ENCODE assay signal across 8 cellular contexts in the genomic region with DNA sequence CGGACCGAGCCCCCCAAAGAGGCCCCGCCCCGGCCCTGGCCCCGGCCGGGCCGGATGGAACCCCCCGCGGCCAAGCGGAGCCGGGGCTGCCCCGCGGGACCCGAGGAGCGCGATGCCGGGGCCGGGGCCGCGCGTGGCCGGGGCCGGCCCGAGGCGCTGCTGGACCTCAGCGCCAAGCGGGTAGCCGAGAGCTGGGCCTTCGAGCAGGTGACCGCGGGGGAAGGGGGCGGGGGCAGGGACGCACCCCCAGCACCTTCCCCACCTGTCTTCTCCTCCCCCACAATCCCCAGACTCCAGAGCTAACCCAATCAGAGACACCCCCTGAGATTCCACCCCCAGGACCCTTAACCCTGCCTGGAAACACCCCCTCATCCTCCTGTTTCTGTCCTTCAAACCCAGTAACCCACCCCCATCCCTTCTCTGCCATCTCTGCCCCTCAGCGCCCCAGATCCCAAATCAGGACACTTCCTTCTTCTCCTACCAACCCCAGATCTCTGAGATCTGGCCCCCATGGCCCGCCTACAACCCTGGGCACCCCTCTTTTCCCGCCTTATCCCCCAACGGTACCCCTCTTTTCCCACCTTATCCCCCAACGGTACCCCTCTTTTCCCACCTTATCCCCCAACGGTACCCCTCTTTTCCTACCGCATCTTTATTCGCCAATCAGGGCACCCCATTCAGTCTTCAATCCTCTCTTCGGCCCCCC. TPM values are rescaled to one million over a fixed set of nuclear protein-coding genes. Genes with fewer than 3 reads are reported as not detected.
DNase-seq lines count a peak whose midpoint lies in the region; ATAC-seq and TF ChIP-seq lines count a peak whose summit lies in the region.

No MANE protein-coding gene starts in this region.

- H3K9me3 Mint-ChIP-seq in central memory CD8-positive, alpha-beta T cell: no peaks in the 10 kb centered on the region

- ATAC-seq in GM21576 (IDR thresholded peaks at IDR 0.05; ENCODE audit: unreplicated experiment) (peak; percentile 22), lung (ENCODE audit: insufficient read depth, low FRiP score) (no peak)
- peak; percentile 7 for ATAC-seq in central memory CD8-positive, alpha-beta T cell (replicated peaks; ENCODE audit: extremely low read depth, poor library complexity, severe bottlenecking)

- peak overlapping the region; percentile 90 for H3K27ac Mint-ChIP-seq in central memory CD8-positive, alpha-beta T cell (ENCODE audit: low read depth)

- H3K36me3 ChIP-seq in lung (ENCODE audit: control insufficient read depth in 2 of 2, insufficient read depth in 2 of 2, low read length in 2 of 2) (no peaks in the 10 kb centered on the region), urinary bladder (ENCODE audit: insufficient read depth) (no peaks in the 10 kb centered on the region)

- H3K36me3 Mint-ChIP-seq in central memory CD8-positive, alpha-beta T cell (ENCODE audit: insufficient read depth): peaks cover 6% of the 10 kb centered on the region

- peak overlapping the region; percentile 93 for H3K4me3 Mint-ChIP-seq in central memory CD8-positive, alpha-beta T cell

- TF ChIP-seq CTCF in GM10248 (IDR thresholded peaks at IDR 0.05; ENCODE audit: control extremely low read depth, extremely low read depth, low read depth, missing control alignments): no peak
- no peak for TF ChIP-seq CTCF in lung (IDR thresholded peaks at IDR 0.05; ENCODE audit: control extremely low read depth, extremely low read depth)

- peaks cover 4 to 6% of the 10 kb centered on the region in 2 donors for H3K4me1 ChIP-seq in lung (ENCODE audit: control insufficient read depth in 2 of 2, insufficient read depth in 2 of 2, low read length in 2 of 2)
- H3K4me1 ChIP-seq in urinary bladder (ENCODE audit: insufficient read depth): no peaks in the 10 kb centered on the region

- peaks cover 23% of the 10 kb centered on the region for H3K4me1 Mint-ChIP-seq in central memory CD8-positive, alpha-beta T cell

- CTCF ChIA-PET in GM10248 (lab: Yijun Ruan, JAX): interaction anchor here (0.7 to 5.3 kb wide), 4 partner anchors 8 to 67 kb away, joined by 3 to 25 read pairs (median 5); no protein-coding TSS in a partner anchor

- peak overlapping the region; percentile 79 for H3K4me3 ChIP-seq in lung
- peak overlapping the region; percentile 82 for H3K4me3 ChIP-seq in urinary bladder (ENCODE audit: low read depth, low read length)

- no peaks in the 10 kb centered on the region for H3K9me3 ChIP-seq in lung (ENCODE audit: control insufficient read depth in 2 of 2, insufficient read depth in 1 of 2, low read length in 1 of 2)

- no peaks in the 10 kb centered on the region for H3K27me3 Mint-ChIP-seq in central memory CD8-positive, alpha-beta T cell

- DNase-seq in GM10248 (ENCODE audit: extremely low spot score) (peak; percentile 67), LHCN-M2 (ENCODE audit: low read depth) (peak; percentile 49), lung (ENCODE audit: low spot score) (no peak), DMS114 treated with DMSO at 0.1 percent for 48 hours (lab: John Stamatoyannopoulos, UW; ENCODE audit: unreplicated experiment) (no peak), NCI-H345 (lab: John Stamatoyannopoulos, UW) (no peak)
- no peak for DNase-seq in central memory CD8-positive, alpha-beta T cell (ENCODE audit: low spot score in 2 of 2)

- H3K27ac ChIP-seq in lung (ENCODE audit: low read depth in 1 of 2, low read length in 1 of 2) (peak overlapping the region; percentile 82 to 92), urinary bladder (ENCODE audit: low read depth) (peak overlapping the region; percentile 86)

- WGBS in lung, 2 donors: 3 to 8% methylated on average over 12 to 42 of the region's 42 CpGs
- 5% methylated on average over 42 of the region's 42 CpGs for WGBS in urinary bladder

- no peaks in the 10 kb centered on the region for H3K27me3 ChIP-seq in lung (ENCODE audit: control insufficient read depth, insufficient read depth)

- POLR2A ChIA-PET in GM10248 (lab: Yijun Ruan, JAX): interaction anchor here (0.9 to 1.8 kb wide), 7 partner anchors 14 to 63 kb away, joined by 3 to 6 read pairs (median 4); no protein-coding TSS in a partner anchor

RNA-seq across cellular contexts. Expression of a gene that starts 0.5 kb away (rescaled TPM):
- total RNA-seq in LHCN-M2 (2014; rRNA removed): 1.8 and 2.7 TPM in 2 replicates
- 1.7 TPM for polyA plus RNA-seq in LHCN-M2 (2012)
- 10 to 100 TPM in 1 of 2 donors, 1 to 10 TPM in 1; 7.6 to 10.5 TPM for total RNA-seq in lung
- polyA plus RNA-seq in lung: 10 to 100 TPM in 1 of 2 donors, 1 to 10 TPM in 1; 3.7 to 10.0 TPM
- total RNA-seq in urinary bladder: 2.5 TPM
- polyA plus RNA-seq in urinary bladder: 2.2 TPM

RNA-seq across cellular contexts. Expression of a gene that starts 21.5 kb away (rescaled TPM):
- total RNA-seq in LHCN-M2 (2014; rRNA removed): 172 and 183 TPM in 2 replicates
- polyA plus RNA-seq in LHCN-M2 (2012): 327 TPM
- 10 to 100 TPM; 62.6 to 65.8 TPM for total RNA-seq in lung
- 100 to 1,000 TPM; 157 to 251 TPM for polyA plus RNA-seq in lung
- total RNA-seq in urinary bladder: 22.6 TPM
- polyA plus RNA-seq in urinary bladder: 156 TPM

RNA-seq across cellular contexts. Expression of a gene that starts 31.4 kb away (rescaled TPM):
- total RNA-seq in LHCN-M2 (2014; rRNA removed): 38.7 and 50.3 TPM in 2 replicates
- polyA plus RNA-seq in LHCN-M2 (2012): 14.5 TPM
- total RNA-seq in lung: 10 to 100 TPM; 35.4 to 63.2 TPM
- 10 to 100 TPM; 23.5 to 24.4 TPM for polyA plus RNA-seq in lung
- total RNA-seq in urinary bladder: 23.3 TPM
- 38.1 TPM for polyA plus RNA-seq in urinary bladder

Comparison
In these comparisons a context has a peak if more than half of its experiments do, and no peak if none do; other contexts are left out.
1. DNase-seq: peak in GM10248 (single experiment) and LHCN-M2 (single experiment); none in central memory CD8-positive, alpha-beta T cell (0 of 2), lung (single experiment), DMS114 treated with DMSO at 0.1 percent for 48 hours (single experiment) and NCI-H345 (single experiment).